Comparison of ENCODE assay signal across 9 cellular contexts in the genomic region with DNA sequence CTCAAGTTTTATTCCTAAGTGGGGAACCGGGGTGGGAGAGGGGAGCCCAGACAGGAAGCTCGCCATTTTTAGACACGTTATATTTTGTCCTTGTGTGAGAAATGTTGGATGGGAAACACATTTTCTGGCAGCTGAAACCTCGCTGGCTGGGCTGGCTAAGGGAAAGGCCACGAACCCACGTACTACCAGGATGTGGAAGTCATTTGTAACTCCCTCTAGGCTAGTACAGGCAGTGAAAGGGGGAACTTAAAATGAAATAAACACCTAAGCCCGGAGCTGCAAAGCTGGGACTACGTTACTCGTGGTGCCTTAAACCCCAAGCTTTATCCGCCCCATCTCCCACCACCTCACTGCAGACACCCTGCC. TPM values are rescaled to one million over a fixed set of nuclear protein-coding genes. Genes with fewer than 3 reads are reported as not detected.
DNase-seq lines count a peak whose midpoint lies in the region; ATAC-seq and TF ChIP-seq lines count a peak whose summit lies in the region.
"Had no signal": no experiment of that assay in that cellular context is flagged by ENCODE, and none has a peak within 500 bp of the region (broad histone marks: within the 10 kb centered on the region; RNA-seq: fewer than 3 reads in every experiment).

No MANE protein-coding gene starts in this region.

- TF ChIP-seq CTCF in mucosa of descending colon (IDR thresholded peaks at IDR 0.05) (no peak), uterus (IDR thresholded peaks at IDR 0.05) (no peak)

- no peak overlapping the region for H3K27ac ChIP-seq in uterus

- peaks cover 57 to 69% of the 10 kb centered on the region in 2 donors for H3K27me3 Mint-ChIP-seq in effector memory CD8-positive, alpha-beta T cell

- H3K4me3 Mint-ChIP-seq in effector memory CD8-positive, alpha-beta T cell = peak overlapping the region; percentile 54 to 55

- H3K36me3 Mint-ChIP-seq in effector memory CD8-positive, alpha-beta T cell (ENCODE audit: insufficient read depth) = peaks cover 3% of the 10 kb centered on the region

- peak; percentile 49 for ATAC-seq in Right ventricle myocardium superior (ENCODE audit: poor library complexity)
- no peak for ATAC-seq in Right ventricle myocardium inferior
- ATAC-seq in effector memory CD8-positive, alpha-beta T cell (replicated peaks) = peak; percentile 14
- ATAC-seq in mucosa of descending colon = peak; percentile 20
- no peak for ATAC-seq in HG02840 (IDR thresholded peaks at IDR 0.05; ENCODE audit: low FRiP score, unreplicated experiment)

- H3K4me1 ChIP-seq in mucosa of descending colon (ENCODE audit: low read depth) = no peaks in the 10 kb centered on the region
- no peaks in the 10 kb centered on the region for H3K4me1 ChIP-seq in uterus

- no peaks in the 10 kb centered on the region for H3K9me3 Mint-ChIP-seq in effector memory CD8-positive, alpha-beta T cell

- no peak overlapping the region for H3K27ac Mint-ChIP-seq in effector memory CD8-positive, alpha-beta T cell

- TF ChIP-seq POLR2A in uterus (IDR thresholded peaks at IDR 0.05) = no peak

- intact Hi-C loops in Right ventricle myocardium superior (cut with DNase I) (no loop called here), Right ventricle myocardium inferior (cut with DNase I) (no loop called here), mucosa of descending colon (cut with DNase I, micrococcal nuclease) (loop anchor here (5.0 to 10.0 kb wide), 3 partner anchors 79 to 237 kb away; no protein-coding TSS in a partner anchor), uterus (cut with DNase I; ENCODE audit: low total_unique reads) (loop anchor here (10.0 kb wide), 1 partner anchor 239 kb away; no protein-coding TSS in a partner anchor)

- H3K4me3 ChIP-seq in mucosa of descending colon (no peak overlapping the region), uterus (peak overlapping the region; percentile 12 to 37)

- H3K4me1 Mint-ChIP-seq in effector memory CD8-positive, alpha-beta T cell (ENCODE audit: low read depth in 2 of 2) = peaks cover 7 to 9% of the 10 kb centered on the region in 2 donors

- no peak for DNase-seq in Right ventricle myocardium superior
- no peak for DNase-seq in Right ventricle myocardium inferior (ENCODE audit: missing footprints)
- no peak for DNase-seq in effector memory CD8-positive, alpha-beta T cell
- no peak for DNase-seq in mucosa of descending colon
- DNase-seq in uterus = no peak
- no peak for DNase-seq in hypothalamus (lab: John Stamatoyannopoulos, UW)
- no peak for DNase-seq in AG08396 (ENCODE audit: low spot score)
- DNase-seq: NCI-H1436 treated with DMSO at 0.1 percent for 48 hours had no signal

- H3K27me3 ChIP-seq in uterus = peaks cover 0 to 29% of the 10 kb centered on the region in 2 donors

- H3K9me3 ChIP-seq in mucosa of descending colon (no peaks in the 10 kb centered on the region), uterus (no peaks in the 10 kb centered on the region)

- H3K36me3 ChIP-seq in mucosa of descending colon (ENCODE audit: low read depth) = no peaks in the 10 kb centered on the region
- H3K36me3 ChIP-seq in uterus = no peaks in the 10 kb centered on the region

RNA-seq across cellular contexts. Expression of gene TMEM174, which starts 42.5 kb away (rescaled TPM):
- total RNA-seq in Right ventricle myocardium superior (not detected), Right ventricle myocardium inferior (not detected), mucosa of descending colon (not detected), uterus (not detected)

Comparison
In these comparisons a context has a peak if more than half of its experiments do, and no peak if none do; other contexts are left out.
1. ATAC-seq: peak in Right ventricle myocardium superior (single experiment), effector memory CD8-positive, alpha-beta T cell (single experiment) and mucosa of descending colon (single experiment); none in Right ventricle myocardium inferior (single experiment) and HG02840 (single experiment).
2. intact Hi-C loops: an anchor here in mucosa of descending colon (5.0 to 10.0 kb wide) and uterus (10.0 kb wide); none called in Right ventricle myocardium superior and Right ventricle myocardium inferior.